19 cellular contexts compared by ENCODE assay signal in genomic region chr17:78233678-78234077, GRCh38. TPM values are rescaled to one million over a fixed set of nuclear protein-coding genes. Genes with fewer than 3 reads are reported as not detected.
DNase-seq lines count a peak whose midpoint lies in the region; ATAC-seq and TF ChIP-seq lines count a peak whose summit lies in the region.
"Had no signal": no experiment of that assay in that cellular context is flagged by ENCODE, and none has a peak within 500 bp of the region (broad histone marks: within the 10 kb centered on the region; RNA-seq: fewer than 3 reads in every experiment).

No MANE protein-coding gene starts in this region.

- no peak for TF ChIP-seq CTCF in HCT116 (IDR thresholded peaks at IDR 0.05 in 2 of 3, conservative IDR thresholded peaks at IDR 0.05 in 1 of 3; ENCODE audit: borderline replicate concordance in 1 of 3, insufficient read depth in 1 of 3, low read depth in 2 of 3, low read length in 2 of 3)
- TF ChIP-seq CTCF in dorsolateral prefrontal cortex (IDR thresholded peaks at IDR 0.05 in 54 of 56, conservative IDR thresholded peaks at IDR 0.05 in 2 of 56; ENCODE audit: low read depth in 1 of 56, partially characterized antibody in 56 of 56), result no peak

- H3K79me2 ChIP-seq in HCT116 (ENCODE audit: insufficient read depth, low read length), result no peaks in the 10 kb centered on the region

- ATAC-seq in HCT116, result no peak
- ATAC-seq in HG02759 (IDR thresholded peaks at IDR 0.05; ENCODE audit: unreplicated experiment), result no peak
- ATAC-seq in GM21447 (IDR thresholded peaks at IDR 0.05; ENCODE audit: unreplicated experiment), result no peak
- ATAC-seq: A549; CD8-positive, alpha-beta T cell had no signal

- no peaks in the 10 kb centered on the region for H3K36me3 ChIP-seq in HCT116 (ENCODE audit: control insufficient read depth in 1 of 2, insufficient read depth in 2 of 2, low read length in 2 of 2)
- H3K36me3 ChIP-seq: BE2C had no signal

- no peaks in the 10 kb centered on the region for H3K9me2 ChIP-seq in HCT116 (ENCODE audit: insufficient read depth)

- no peaks in the 10 kb centered on the region for H3K9me3 ChIP-seq in HCT116 (ENCODE audit: control insufficient read depth in 1 of 2, insufficient read depth in 1 of 2, low read depth in 1 of 2, low read length in 2 of 2)
- H3K9me3 ChIP-seq: A549, BE2C had no signal

- POLR2A ChIA-PET in HCT116 (lab: Charles Lee), result no interaction called here

- BruUV-seq in HCT116 (replicated peaks; lab: Mats Ljungman, UMichigan), result no TSS peak

- H3K4me2 ChIP-seq in HCT116 (ENCODE audit: low read length), result no peak overlapping the region
- H3K4me2 ChIP-seq: A549 had no signal

- H4K20me1 ChIP-seq in HCT116 (ENCODE audit: insufficient read depth), result no peaks in the 10 kb centered on the region

- TF ChIP-seq POLR2A in HCT116 (IDR thresholded peaks at IDR 0.05; ENCODE audit: borderline replicate concordance, extremely low read depth, insufficient read depth, insufficient read length), result no peak

- RAD21 ChIA-PET in HCT116 (lab: Charles Lee; ENCODE audit: low non-redundant PET in 1 of 2, low total read pairs in 2 of 2, uncharacterized antibody in 2 of 2, unreplicated experiment in 2 of 2), result no interaction called here

- CTCF ChIA-PET in HCT116 (lab: Charles Lee), result no interaction called here

- no peak overlapping the region for H3K9ac ChIP-seq in HCT116 (ENCODE audit: low read length)

- H3K27me3 ChIP-seq in HCT116 (ENCODE audit: insufficient read depth, low read length), result no peaks in the 10 kb centered on the region
- H3K27me3 ChIP-seq in dorsolateral prefrontal cortex, result peaks cover 0 to 35% (median 11%) of the 10 kb centered on the region in 45 donors
- H3K27me3 ChIP-seq in layer of hippocampus (ENCODE audit: control insufficient read depth, insufficient read depth, low read length), result peaks cover 7% of the 10 kb centered on the region
- H3K27me3 ChIP-seq: BE2C had no signal

- H3K27ac ChIP-seq in HCT116 (ENCODE audit: low read depth, low read length) (no peak overlapping the region), dorsolateral prefrontal cortex (peak overlapping the region in 58 of 59 donors; percentile 87 to 100 (median 99)), layer of hippocampus (ENCODE audit: low read depth, low read length) (peak overlapping the region; percentile 96), substantia nigra (ENCODE audit: low read depth, low read length, poor library complexity, severe bottlenecking) (peak overlapping the region; percentile 99)
- H3K27ac ChIP-seq: A549 had no signal

- no peak for TF ChIP-seq RAD21 in HCT116 (IDR thresholded peaks at IDR 0.05; ENCODE audit: low read depth)

- intact Hi-C loops in HCT116 (cut with micrococcal nuclease), result no loop called here
- intact Hi-C loops in dorsolateral prefrontal cortex (cut with DNase I), result no loop called here

- DNase-seq in HCT116 (ENCODE audit: low read depth, low spot score) (no peak), dorsolateral prefrontal cortex (no peak), substantia nigra (lab: John Stamatoyannopoulos, UW) (no peak), islet precursor cell (no peak), midbrain (lab: John Stamatoyannopoulos, UW) (no peak)
- DNase-seq: BE2C; CD8-positive, alpha-beta T cell; COR-L47; DND-41; GDM1 had no signal

- H3K4me3 ChIP-seq in HCT116 (replicated peaks in 1 of 2; ENCODE audit: low read depth in 1 of 2, low read length in 2 of 2), result no peak overlapping the region
- H3K4me3 ChIP-seq in dorsolateral prefrontal cortex, result no peak overlapping the region
- H3K4me3 ChIP-seq: A549 had no signal

- no peaks in the 10 kb centered on the region for H3K4me1 ChIP-seq in HCT116 (ENCODE audit: control insufficient read depth in 1 of 2, insufficient read depth in 2 of 2, low read length in 2 of 2)
- H3K4me1 ChIP-seq: A549 had no signal

- no peak overlapping the region for H2AFZ ChIP-seq in HCT116 (ENCODE audit: low read depth, low read length, poor library complexity, severe bottlenecking)

TF ChIP-seq in HCT116, 20 proteins besides CTCF, POLR2A, EP300 and RAD21:
- peak; percentile 5; the same call in 1 of the 2 replicates for TF ChIP-seq ZFX (IDR thresholded peaks at IDR 0.05)
- TF ChIP-seq MAX (IDR thresholded peaks at IDR 0.05), result no peak

RNA-seq across cellular contexts. Expression of gene TMEM235, which starts 2.2 kb away (rescaled TPM):
- total RNA-seq in HCT116 (2021; ENCODE audit: unreplicated experiment) (not detected), dorsolateral prefrontal cortex (100 to 1,000 TPM in 1 of 120 experiments, 10 to 100 TPM in 97, 1 to 10 TPM in 22; 2.9 to 101 (median 20.6) TPM)
- polyA plus RNA-seq in HCT116 (2012), result not detected in 2 replicates
- total RNA-seq: CD8-positive, alpha-beta T cell; H4; HT1080 had no signal
- polyA plus RNA-seq: A549, AG04450, CD14-positive monocyte, IgD-negative memory B cell had no signal

RNA-seq across cellular contexts. Expression of gene BIRC5, which starts 19.6 kb away (rescaled TPM):
- 140 TPM for total RNA-seq in HCT116 (2021; ENCODE audit: unreplicated experiment)
- 89.7 and 104 TPM in 2 replicates for polyA plus RNA-seq in HCT116 (2012)
- total RNA-seq in dorsolateral prefrontal cortex, result 1 to 10 TPM in 29 of 120 experiments, under 1 TPM in 66, not detected in 25; 0.16 to 2.8 (median 0.68) TPM
- polyA plus RNA-seq: CD14-positive monocyte had no signal

RNA-seq across cellular contexts. Expression of gene AFMID, which starts 46.5 kb away (rescaled TPM):
- total RNA-seq in HCT116 (2021; ENCODE audit: unreplicated experiment), result 65.8 TPM
- polyA plus RNA-seq in HCT116 (2012), result 71.4 and 82.5 TPM in 2 replicates
- 100 to 1,000 TPM in 13 of 120 experiments, 10 to 100 TPM in 107; 32.6 to 162 (median 68.4) TPM for total RNA-seq in dorsolateral prefrontal cortex

RNA-seq across cellular contexts. Expression of gene TK1, which starts 46.8 kb away (rescaled TPM):
- total RNA-seq in HCT116 (2021; ENCODE audit: unreplicated experiment) (315 TPM), dorsolateral prefrontal cortex (1 to 10 TPM in 109 of 120 experiments, under 1 TPM in 11; 0.55 to 5.6 (median 1.9) TPM)
- 372 and 415 TPM in 2 replicates for polyA plus RNA-seq in HCT116 (2012)

Comparison
In these comparisons a context has a peak if more than half of its experiments do, and no peak if none do; other contexts are left out.
1. RNA of gene BIRC5, which starts 19.6 kb away (total RNA-seq): 140 TPM in HCT116 (single experiment); 0.16 to 2.8 TPM in dorsolateral prefrontal cortex; every median in the first group is over 10 times any median in the second.